Comparison of ENCODE assay signal across 8 cellular contexts in the genomic region with DNA sequence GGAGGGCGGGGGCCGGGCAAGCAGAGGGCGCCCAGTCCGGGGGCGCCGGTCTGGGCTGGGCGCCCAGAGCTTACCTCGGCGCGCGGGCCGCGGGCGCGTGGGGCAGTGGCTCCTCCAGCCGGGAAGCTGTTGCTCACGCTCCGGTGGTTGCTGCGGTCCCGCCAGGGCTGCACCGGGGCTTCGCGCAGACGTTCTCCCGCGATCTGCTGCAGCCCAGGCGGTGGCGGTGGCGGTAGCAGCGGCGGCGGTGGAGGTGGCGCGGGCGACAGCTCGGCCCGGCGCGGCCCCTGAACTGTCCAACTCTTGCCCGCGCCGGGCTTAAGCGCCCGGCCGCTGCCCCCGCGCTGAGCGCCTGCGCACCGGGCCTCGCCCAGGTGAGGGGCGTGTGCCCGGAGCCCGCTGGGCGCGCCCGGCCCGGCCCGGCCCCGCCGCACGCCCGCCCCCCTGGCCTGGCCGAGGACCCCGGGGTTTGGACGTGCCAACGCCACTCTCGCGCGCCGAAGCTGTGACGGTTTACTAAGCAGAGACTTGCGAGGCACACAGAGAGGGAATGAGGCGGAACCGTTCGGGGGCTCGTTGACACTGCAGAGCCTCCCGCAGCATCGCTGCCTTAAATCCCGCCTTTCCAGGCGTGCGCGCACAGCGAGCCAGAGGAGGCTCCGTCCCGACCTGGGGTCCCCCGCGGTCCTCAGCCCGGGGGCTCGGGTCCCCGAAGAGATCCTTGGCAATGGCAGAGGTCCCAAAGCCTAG. TPM values are rescaled to one million over a fixed set of nuclear protein-coding genes. Genes with fewer than 3 reads are reported as not detected.
A peak's percentile ranks its signal among the peaks of the same experiment; 100 is the strongest.
DNase-seq lines count a peak whose midpoint lies in the region; ATAC-seq lines count a peak whose summit lies in the region.

A gene (minus strand): TSS at position 586 of the 750 bp plus-strand sequence.

- H3K4me1 Mint-ChIP-seq in naive thymus-derived CD8-positive, alpha-beta T cell, result peaks cover 4 to 14% (median 10%) of the 10 kb centered on the region in 4 donors

- H3K4me3 Mint-ChIP-seq in naive thymus-derived CD8-positive, alpha-beta T cell, result peak within 1 kb of the TSS in 8 of 10 donors; percentile 15 to 63 (median 40)

- no peak within 1 kb of the TSS for H3K27ac Mint-ChIP-seq in naive thymus-derived CD8-positive, alpha-beta T cell

- H3K9me3 Mint-ChIP-seq in naive thymus-derived CD8-positive, alpha-beta T cell, result no peaks in the 10 kb centered on the region

- H3K36me3 Mint-ChIP-seq in naive thymus-derived CD8-positive, alpha-beta T cell, result no peaks in the 10 kb centered on the region

- POLR2A ChIA-PET in naive thymus-derived CD8-positive, alpha-beta T cell (lab: Charles Lee), result no interaction called here

- H3K4me1 ChIP-seq in esophagus (ENCODE audit: control insufficient read depth in 2 of 2, insufficient read depth in 2 of 2, low read length in 1 of 2), result peaks cover 5 to 6% of the 10 kb centered on the region in 2 donors

- peak; percentile 33 for ATAC-seq in HG03025 (IDR thresholded peaks at IDR 0.05; ENCODE audit: low FRiP score, unreplicated experiment)
- no peak for ATAC-seq in naive thymus-derived CD8-positive, alpha-beta T cell

- H3K27me3 Mint-ChIP-seq in naive thymus-derived CD8-positive, alpha-beta T cell, result peaks cover 28 to 72% (median 53%) of the 10 kb centered on the region in 5 donors

- no peak within 1 kb of the TSS for H3K9ac ChIP-seq in SK-N-MC (ENCODE audit: insufficient read length)

- 0 to 1% methylated on average over 49 to 91 of the region's 91 CpGs for WGBS in esophagus, 2 donors

- H3K4me3 ChIP-seq in SK-N-MC (peak within 1 kb of the TSS; percentile 74), esophagus (ENCODE audit: low read depth in 1 of 2, low read length in 2 of 2) (peak within 1 kb of the TSS; percentile 49 to 62)

- H3K27ac ChIP-seq in SK-N-MC, result no peak within 1 kb of the TSS
- peak within 1 kb of the TSS in 1 of 2 donors; percentile 20 for H3K27ac ChIP-seq in esophagus (ENCODE audit: low read depth in 2 of 2, low read length in 1 of 2)

- DNase-seq in activated CD4-positive, alpha-beta T cell treated with anti-CD3 and anti-CD28 coated beads for 48 hours, result peak; percentile 18
- DNase-seq in activated CD4-positive, alpha-beta T cell treated with anti-CD3 and anti-CD28 coated beads, Interleukin-2, amount 50 U/mL, for 1 hour, result no peak
- DNase-seq in SK-N-MC (ENCODE audit: low read depth, low spot score), result no peak
- DNase-seq in naive thymus-derived CD8-positive, alpha-beta T cell, result no peak
- no peak for DNase-seq in CD1c-positive myeloid dendritic cell (ENCODE audit: extremely low spot score)
- no peak for DNase-seq in NCI-H2196 (lab: John Stamatoyannopoulos, UW; ENCODE audit: unreplicated experiment)

- H3K27me3 ChIP-seq in esophagus (ENCODE audit: control insufficient read depth in 1 of 2, insufficient read depth in 2 of 2, low read length in 2 of 2), result no peaks in the 10 kb centered on the region

- H3K9me3 ChIP-seq in SK-N-MC (ENCODE audit: low read depth, low read length) (no peaks in the 10 kb centered on the region), esophagus (ENCODE audit: control insufficient read depth in 2 of 2, insufficient read depth in 1 of 2, low read depth in 1 of 2, low read length in 1 of 2) (no peaks in the 10 kb centered on the region)

- H3K36me3 ChIP-seq in SK-N-MC (ENCODE audit: insufficient read depth, low read length), result no peaks in the 10 kb centered on the region
- H3K36me3 ChIP-seq in esophagus (ENCODE audit: control insufficient read depth in 2 of 2, insufficient read depth in 2 of 2, low read length in 1 of 2), result no peaks in the 10 kb centered on the region

RNA-seq across cellular contexts. Expression of the gene that starts here (rescaled TPM):
- polyA plus RNA-seq in esophagus, result under 1 TPM; 0.22 to 0.29 TPM
- total RNA-seq in naive thymus-derived CD8-positive, alpha-beta T cell, result not detected
- not detected for polyA plus RNA-seq in naive thymus-derived CD8-positive, alpha-beta T cell
